ENCODE assay signal across 2 cellular contexts in the genomic region with DNA sequence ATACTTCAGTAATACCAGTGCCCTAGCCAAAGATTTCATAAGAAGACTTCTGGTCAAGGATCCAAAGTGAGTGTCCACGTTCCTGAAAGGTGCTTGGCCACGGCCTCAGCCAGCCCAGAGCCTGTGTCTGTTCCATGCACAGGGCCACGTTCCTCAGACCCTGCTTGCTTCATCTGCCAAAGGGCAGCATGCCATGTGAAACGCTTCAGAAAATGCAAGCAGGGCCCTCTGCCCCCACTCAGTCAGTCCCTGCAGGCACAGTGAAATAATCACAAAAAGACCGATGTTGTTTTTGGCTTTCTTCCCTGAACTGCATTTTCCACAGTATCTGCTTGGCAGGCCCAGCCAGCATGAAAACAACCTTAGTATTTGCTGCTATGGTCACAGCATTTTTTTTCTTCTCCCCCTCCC.
TF ChIP-seq lines count a peak whose summit lies in the region.

No MANE protein-coding gene starts in this region.

TF ChIP-seq in liver, 16 proteins besides CTCF, POLR2A, EP300 and RAD21 (continued from another document):
- peak; percentile 58 for TF ChIP-seq ZBTB33 (IDR thresholded peaks at IDR 0.05)
- TF ChIP-seq RXRA (IDR thresholded peaks at IDR 0.05): peak; percentile 86 to 90
- TF ChIP-seq JUND (IDR thresholded peaks at IDR 0.05): peak in 1 of 2 donors; percentile 64
- TF ChIP-seq TAF1 (conservative IDR thresholded peaks at IDR 0.05): no peak
- TF ChIP-seq GABPA (IDR thresholded peaks at IDR 0.05 in 1 of 2, conservative IDR thresholded peaks at IDR 0.05 in 1 of 2): no peak
- TF ChIP-seq REST (IDR thresholded peaks at IDR 0.05): peak; percentile 33
- peak; percentile 33 for TF ChIP-seq NR2F2 (IDR thresholded peaks at IDR 0.05)
- TF ChIP-seq, protein P1, sequence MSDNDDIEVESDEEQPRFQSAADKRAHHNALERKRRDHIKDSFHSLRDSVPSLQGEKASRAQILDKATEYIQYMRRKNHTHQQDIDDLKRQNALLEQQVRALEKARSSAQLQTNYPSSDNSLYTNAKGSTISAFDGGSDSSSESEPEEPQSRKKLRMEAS (IDR thresholded peaks at IDR 0.05): peak; percentile 41
- peak; percentile 45 for TF ChIP-seq HNF4G (IDR thresholded peaks at IDR 0.05)

TF ChIP-seq in HepG2, 621 proteins besides CTCF, POLR2A, EP300 and RAD21 (continued from another document):
- TF ChIP-seq ZBTB33 (CRISPR knock-in tag; IDR thresholded peaks at IDR 0.05) (no peak), MBNL3 (CRISPR knock-in tag; conservative IDR thresholded peaks at IDR 0.05) (no peak), THRA (CRISPR knock-in tag; IDR thresholded peaks at IDR 0.05; ENCODE audit: borderline replicate concordance) (no peak), CENPX (CRISPR knock-in tag; IDR thresholded peaks at IDR 0.05) (no peak), KDM1A (CRISPR knock-in tag; IDR thresholded peaks at IDR 0.05) (no peak)
